Comparison of ENCODE assay signal across 1 cellular context in the genomic region with DNA sequence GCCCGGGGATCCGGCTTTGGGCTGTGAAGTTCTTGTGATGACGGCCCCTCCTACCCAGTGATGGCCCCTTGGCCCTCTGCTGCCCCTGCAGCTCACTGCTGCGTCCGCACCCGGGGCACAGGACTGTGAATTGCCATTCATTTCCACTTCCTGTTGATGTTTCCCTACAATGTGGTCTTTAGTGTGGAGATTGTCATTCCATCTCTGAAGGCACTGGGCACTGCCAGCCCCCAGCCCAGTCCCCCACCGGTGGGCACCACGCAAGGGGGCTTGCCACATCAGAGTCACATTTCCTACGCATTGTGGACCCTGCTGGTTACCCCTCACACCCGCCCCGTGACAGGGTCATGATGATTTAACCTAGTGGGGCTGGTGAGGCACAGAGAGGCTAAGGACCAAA.
TF ChIP-seq lines count a peak whose summit lies in the region.

No MANE protein-coding gene starts in this region.

TF ChIP-seq in H1, 55 proteins besides CTCF, POLR2A, EP300 and RAD21:
- TF ChIP-seq, protein P1, sequence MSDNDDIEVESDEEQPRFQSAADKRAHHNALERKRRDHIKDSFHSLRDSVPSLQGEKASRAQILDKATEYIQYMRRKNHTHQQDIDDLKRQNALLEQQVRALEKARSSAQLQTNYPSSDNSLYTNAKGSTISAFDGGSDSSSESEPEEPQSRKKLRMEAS (IDR thresholded peaks at IDR 0.05): no peak
- no peak for TF ChIP-seq SP4 (IDR thresholded peaks at IDR 0.05; ENCODE audit: low read length)
- TF ChIP-seq ASH2L (IDR thresholded peaks at IDR 0.05; ENCODE audit: low read length): no peak
- no peak for TF ChIP-seq BRCA1 (IDR thresholded peaks at IDR 0.05; ENCODE audit: low read depth, low read length)
- TF ChIP-seq CREB1 (IDR thresholded peaks at IDR 0.05): 0 out of 2 replicates have a peak, but pooled peaks have one; percentile 15
